Comparison of ENCODE assay signal across 18 cellular contexts in the genomic region with DNA sequence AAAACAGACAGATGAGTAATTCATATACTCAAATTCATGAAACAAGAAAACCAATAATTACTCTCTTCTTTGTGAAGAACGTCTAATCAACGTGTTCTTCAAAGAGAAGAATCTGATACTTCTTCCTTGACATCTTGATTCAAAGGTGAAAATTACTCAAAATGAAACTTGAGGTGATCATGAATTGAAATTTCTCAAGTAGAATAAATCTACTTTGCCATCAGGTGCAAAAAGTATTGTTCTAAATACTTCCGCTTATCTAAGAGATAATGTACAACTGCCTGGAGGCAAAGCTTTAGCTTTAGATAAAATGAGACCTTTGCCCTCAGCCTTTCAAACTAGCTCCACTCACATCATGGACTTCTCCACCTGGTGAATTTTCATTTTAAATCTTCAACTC. TPM values are rescaled to one million over a fixed set of nuclear protein-coding genes. Genes with fewer than 3 reads are reported as not detected.
DNase-seq lines count a peak whose midpoint lies in the region; ATAC-seq, FAIRE-seq and TF ChIP-seq lines count a peak whose summit lies in the region.
"Had no signal": no experiment of that assay in that cellular context is flagged by ENCODE, and none has a peak within 500 bp of the region (broad histone marks: within the 10 kb centered on the region; RNA-seq: fewer than 3 reads in every experiment).

No MANE protein-coding gene starts in this region.

- H2AFZ ChIP-seq in hepatocyte, result no peak overlapping the region

- no TSS peak for BruUV-seq in MCF 10A (replicated peaks; lab: Mats Ljungman, UMichigan)

- WGBS in hepatocyte (ENCODE audit: low lambda C conversion rate, missing lambda C conversion rate), result 48% methylated on average over 3 of the region's 3 CpGs

- peak overlapping the region; percentile 48 for H3K4me2 ChIP-seq in hepatocyte
- H3K4me2 ChIP-seq: BLaER1 treated with 17β-estradiol and CSF1 and Interleukin-3, amounts not matched to agents 10 nM and 100 nM had no signal

- H3K9me3 ChIP-seq in hepatocyte (ENCODE audit: low read depth), result no peaks in the 10 kb centered on the region
- H3K9me3 ChIP-seq: BLaER1 treated with 17β-estradiol and CSF1 and Interleukin-3, amounts not matched to agents 10 nM and 100 nM; HAP-1 had no signal

- H3K4me1 Mint-ChIP-seq in osteocyte (ENCODE audit: unreplicated experiment), result peaks cover 17% of the 10 kb centered on the region
- H3K4me1 Mint-ChIP-seq in MCF 10A (ENCODE audit: insufficient read depth, unreplicated experiment), result peaks cover 10% of the 10 kb centered on the region
- H3K4me1 Mint-ChIP-seq: IgD-negative memory B cell had no signal

- no peaks in the 10 kb centered on the region for H3K27me3 Mint-ChIP-seq in osteocyte (ENCODE audit: unreplicated experiment)
- no peaks in the 10 kb centered on the region for H3K27me3 Mint-ChIP-seq in MCF 10A (ENCODE audit: insufficient read depth, unreplicated experiment)
- H3K27me3 Mint-ChIP-seq: IgD-negative memory B cell had no signal

- H4K20me1 ChIP-seq in hepatocyte (ENCODE audit: insufficient read depth, poor library complexity, severe bottlenecking), result no peaks in the 10 kb centered on the region

- DNase-seq in H54 (ENCODE audit: insufficient read length, low spot score) (no peak), NCI-H146 treated with DMSO at 0.1 percent for 48 hours (lab: John Stamatoyannopoulos, UW; ENCODE audit: unreplicated experiment) (peak; percentile 97), hepatocyte (ENCODE audit: low spot score) (peak; percentile 38), osteocyte (ENCODE audit: extremely low spot score, unreplicated experiment) (no peak), MCF 10A (ENCODE audit: unreplicated experiment) (no peak), posterior cingulate gyrus (no peak)
- DNase-seq: DMS79 treated with DMSO at 0.1 percent for 48 hours, NCI-H187 treated with DMSO at 0.1 percent for 48 hours, NCI-H226, NCI-H524, NCI-H82, SHP77 had no signal

- H3K4me3 ChIP-seq in hepatocyte, result no peak overlapping the region
- H3K4me3 ChIP-seq: BLaER1 treated with 17β-estradiol and CSF1 and Interleukin-3, amounts not matched to agents 10 nM and 100 nM; HAP-1; SK-N-MC had no signal

- intact Hi-C loops in MCF 10A (cut with micrococcal nuclease), result loop anchor here (5.0 kb wide), 1 partner anchor 157 kb away; a partner anchor contains a TSS
- intact Hi-C loops in posterior cingulate gyrus (cut with DNase I), result no loop called here

- TF ChIP-seq CTCF in hepatocyte (IDR thresholded peaks at IDR 0.05; ENCODE audit: poor library complexity), result no peak
- TF ChIP-seq CTCF in osteocyte (IDR thresholded peaks at IDR 0.05), result no peak
- TF ChIP-seq CTCF in MCF 10A (IDR thresholded peaks at IDR 0.05; ENCODE audit: unreplicated experiment), result no peak

- H3K9me3 Mint-ChIP-seq in osteocyte (ENCODE audit: unreplicated experiment) (no peaks in the 10 kb centered on the region), MCF 10A (ENCODE audit: unreplicated experiment) (no peaks in the 10 kb centered on the region)
- H3K9me3 Mint-ChIP-seq: IgD-negative memory B cell had no signal

- no peaks in the 10 kb centered on the region for H3K36me3 ChIP-seq in hepatocyte (replicated peaks; ENCODE audit: insufficient read depth, low read depth)

- H3K9me2 ChIP-seq in hepatocyte (replicated peaks; ENCODE audit: insufficient read depth), result no peaks in the 10 kb centered on the region

- no peak for TF ChIP-seq POLR2A in H54 (IDR thresholded peaks at IDR 0.05; ENCODE audit: low read depth, low read length)

- H3K27ac ChIP-seq in hepatocyte, result no peak overlapping the region
- H3K27ac ChIP-seq: BLaER1 treated with 17β-estradiol and CSF1 and Interleukin-3, amounts not matched to agents 10 nM and 100 nM; HL-60; SK-N-MC had no signal

- H3K27me3 ChIP-seq in hepatocyte, result no peaks in the 10 kb centered on the region
- H3K27me3 ChIP-seq: BLaER1 treated with 17β-estradiol and CSF1 and Interleukin-3, amounts not matched to agents 10 nM and 100 nM had no signal

- H3K27ac Mint-ChIP-seq in osteocyte (ENCODE audit: unreplicated experiment) (peak overlapping the region; percentile 63), MCF 10A (ENCODE audit: low read depth, unreplicated experiment) (no peak overlapping the region)
- H3K27ac Mint-ChIP-seq: IgD-negative memory B cell had no signal

- H3K36me3 Mint-ChIP-seq in osteocyte (ENCODE audit: unreplicated experiment) (peaks cover 30% of the 10 kb centered on the region), MCF 10A (ENCODE audit: insufficient read depth, unreplicated experiment) (peaks cover 58% of the 10 kb centered on the region)
- H3K36me3 Mint-ChIP-seq: IgD-negative memory B cell had no signal

- no peak for ATAC-seq in GM21381 (IDR thresholded peaks at IDR 0.05; ENCODE audit: unreplicated experiment)

- POLR2A ChIA-PET in MCF 10A (lab: Yijun Ruan, JAX), result interaction anchor here (0.7 to 1.2 kb wide), 2 partner anchors 31 to 103 kb away, joined by 4 read pairs; no protein-coding TSS in a partner anchor

- H3K4me1 ChIP-seq in hepatocyte (ENCODE audit: insufficient read depth), result peaks cover 21% of the 10 kb centered on the region
- H3K4me1 ChIP-seq: BLaER1 treated with 17β-estradiol and CSF1 and Interleukin-3, amounts not matched to agents 10 nM and 100 nM; HAP-1 had no signal

- no peaks in the 10 kb centered on the region for H3K79me2 ChIP-seq in hepatocyte

- no peak overlapping the region for H3K4me3 Mint-ChIP-seq in osteocyte (ENCODE audit: unreplicated experiment)
- H3K4me3 Mint-ChIP-seq in MCF 10A (ENCODE audit: unreplicated experiment), result no peak overlapping the region
- H3K4me3 Mint-ChIP-seq: IgD-negative memory B cell had no signal

- peak; percentile 60 for FAIRE-seq in H54 (lab: Jason Lieb, UNC)

- CTCF ChIA-PET in MCF 10A (lab: Yijun Ruan, JAX), result no interaction called here

RNA-seq across cellular contexts. Expression of a gene that starts 13.9 kb away (rescaled TPM):
- total RNA-seq in hepatocyte (22.3 and 25.6 TPM in 2 replicates), osteocyte (35.1 and 35.8 TPM in 2 replicates), MCF 10A (2022) (10.0 and 10.9 TPM in 2 replicates)
- 15.8 and 20.9 TPM in 2 replicates for polyA plus RNA-seq in hepatocyte

Comparison
In these comparisons a context has a peak if more than half of its experiments do, and no peak if none do; other contexts are left out.
1. DNase-seq: peak in NCI-H146 treated with DMSO at 0.1 percent for 48 hours (single experiment) and hepatocyte (single experiment); none in H54 (single experiment), osteocyte (single experiment), MCF 10A (single experiment) and posterior cingulate gyrus (0 of 10).